16 cellular contexts compared by ENCODE assay signal in the genomic region with DNA sequence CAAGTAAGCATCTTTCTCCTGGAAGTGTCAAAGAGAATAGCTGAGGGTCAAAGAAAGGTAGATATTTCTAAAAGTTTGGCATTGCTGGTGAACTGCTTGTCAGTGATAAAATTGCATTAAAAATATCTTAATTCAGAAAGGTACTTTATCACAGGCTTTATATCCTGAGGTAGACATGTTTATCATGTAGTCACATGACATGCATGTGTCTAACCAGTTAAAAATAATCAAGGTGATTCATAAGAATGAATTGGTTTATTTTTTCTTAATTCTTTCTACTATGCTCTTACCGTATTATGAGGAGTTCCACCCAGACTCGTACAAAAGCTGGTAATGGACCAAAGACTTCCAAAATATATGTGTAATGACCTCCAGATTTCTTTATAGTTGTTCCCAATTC. TPM values are rescaled to one million over a fixed set of nuclear protein-coding genes. Genes with fewer than 3 reads are reported as not detected.
DNase-seq lines count a peak whose midpoint lies in the region; ATAC-seq, FAIRE-seq and TF ChIP-seq lines count a peak whose summit lies in the region.
"Had no signal": no experiment of that assay in that cellular context is flagged by ENCODE, and none has a peak within 500 bp of the region (broad histone marks: within the 10 kb centered on the region; RNA-seq: fewer than 3 reads in every experiment).

No MANE protein-coding gene starts in this region.

- 76% methylated on average over 2 of the region's 2 CpGs for WGBS in GM12878 (ENCODE audit: insufficient coverage, insufficient replicate concordance, low lambda C conversion rate, missing lambda C conversion rate)
- WGBS in mesodermal cell (ENCODE audit: insufficient coverage in 2 of 2), 2 experiments: no CpG with 5 or more reads among the region's 2 CpGs

- H2AFZ ChIP-seq in GM12878 (ENCODE audit: control insufficient read depth, low read depth, low read length): no peak overlapping the region

- TF ChIP-seq CTCF in GM12878 (IDR thresholded peaks at IDR 0.05 in 2 of 3, conservative IDR thresholded peaks at IDR 0.05 in 1 of 3; ENCODE audit: control insufficient read depth in 2 of 3, extremely low read depth in 1 of 3, insufficient read depth in 1 of 3, low read depth in 3 of 3, low read length in 3 of 3): no peak

- H3K27ac ChIP-seq in GM12878 (ENCODE audit: control insufficient read depth, insufficient read depth): no peak overlapping the region
- H3K27ac ChIP-seq in mesodermal cell (ENCODE audit: low read depth, low read length, severe bottlenecking): peak overlapping the region; percentile 82
- H3K27ac ChIP-seq: adrenal gland, BLaER1, psoas muscle had no signal

- no peaks in the 10 kb centered on the region for H3K4me1 ChIP-seq in GM12878 (ENCODE audit: control insufficient read depth, insufficient read depth, low read length)
- peaks cover 6% of the 10 kb centered on the region for H3K4me1 ChIP-seq in mesodermal cell (ENCODE audit: control insufficient read depth, insufficient read depth, low read length, poor library complexity, severe bottlenecking)

- TF ChIP-seq EP300 in GM12878 (IDR thresholded peaks at IDR 0.05; ENCODE audit: borderline replicate concordance in 1 of 2, control insufficient read depth in 1 of 2, low read depth in 2 of 2, low read length in 2 of 2): no peak

- no peaks in the 10 kb centered on the region for H3K27me3 ChIP-seq in GM12878 (replicated peaks in 1 of 2; ENCODE audit: control insufficient read depth in 2 of 2, insufficient read depth in 2 of 2, low read length in 1 of 2)
- H3K27me3 ChIP-seq: adrenal gland, BLaER1 had no signal

- no peaks in the 10 kb centered on the region for H4K20me1 ChIP-seq in GM12878 (ENCODE audit: control insufficient read depth, insufficient read depth)
- H4K20me1 ChIP-seq: BLaER1 had no signal

- no TSS peak for BruUV-seq in GM12878 (replicated peaks; lab: Mats Ljungman, UMichigan)

- ATAC-seq in HG02759 (IDR thresholded peaks at IDR 0.05; ENCODE audit: unreplicated experiment) (peak; percentile 4), GM12878 (peak; percentile 2; the same call in 1 of the 3 replicates)
- ATAC-seq: psoas muscle had no signal

- no peaks in the 10 kb centered on the region for H3K36me3 ChIP-seq in GM12878 (ENCODE audit: control insufficient read depth in 2 of 2, insufficient read depth in 2 of 2, low read length in 1 of 2)
- peaks cover 5% of the 10 kb centered on the region for H3K36me3 ChIP-seq in mesodermal cell (ENCODE audit: control insufficient read depth, insufficient read depth, low read length)
- H3K36me3 ChIP-seq: adrenal gland, BLaER1 had no signal

- H3K9ac ChIP-seq in GM12878 (ENCODE audit: control insufficient read depth, insufficient read depth, low read length): no peak overlapping the region
- H3K9ac ChIP-seq: BLaER1 had no signal

- H3K4me3 ChIP-seq in GM12878: no peak overlapping the region
- H3K4me3 ChIP-seq in mesodermal cell (ENCODE audit: extremely low read depth, insufficient read depth, low read length, poor library complexity, severe bottlenecking): no peak overlapping the region
- H3K4me3 ChIP-seq: adrenal gland, BLaER1, psoas muscle had no signal

- H3K9me3 ChIP-seq in GM12878 (replicated peaks; ENCODE audit: control insufficient read depth, insufficient read depth, low read length) (no peaks in the 10 kb centered on the region; the same call in 2 of the 3 replicates), mesodermal cell (ENCODE audit: control insufficient read depth, low read length) (no peaks in the 10 kb centered on the region)
- H3K9me3 ChIP-seq: adrenal gland, BLaER1, psoas muscle had no signal

- peaks cover 27% of the 10 kb centered on the region for H3K79me2 ChIP-seq in GM12878 (ENCODE audit: control insufficient read depth, insufficient read depth, low read length)

- no peak for TF ChIP-seq POLR2A in GM12878 (IDR thresholded peaks at IDR 0.05; ENCODE audit: low read depth, low read length)

- CTCF ChIA-PET in GM12878 (lab: Yijun Ruan, JAX): interaction anchor here (1.0 to 1.4 kb wide), 3 partner anchors 36 to 54 kb away, joined by 3 to 4 read pairs (median 4); no protein-coding TSS in a partner anchor

- RAD21 ChIA-PET in GM12878 (lab: Charles Lee; ENCODE audit: unreplicated experiment): interaction anchor here (0.9 to 3.2 kb wide), 5 partner anchors 13 to 46 kb away, joined by 3 to 12 read pairs (median 5); no protein-coding TSS in a partner anchor

- intact Hi-C loops in GM12878 (cut with micrococcal nuclease; ENCODE audit: unreplicated experiment): no loop called here

- SMC1A ChIA-PET in GM12878 (lab: Charles Lee; ENCODE audit: uncharacterized antibody, unreplicated experiment): interaction anchor here (0.5 to 6.3 kb wide), 10 partner anchors 9 to 169 kb away, joined by 3 to 68 read pairs (median 4); no protein-coding TSS in a partner anchor

- no peak overlapping the region for H3K4me2 ChIP-seq in GM12878 (ENCODE audit: control insufficient read depth, insufficient read depth)
- H3K4me2 ChIP-seq: BLaER1 had no signal

- DNase-seq in EH (ENCODE audit: low read depth) (peak; percentile 45), GM12878 (ENCODE audit: low read depth, low spot score) (no peak), NCI-H524 (lab: John Stamatoyannopoulos, UW) (no peak), GM19238 (ENCODE audit: insufficient read length, low spot score) (no peak), cerebellar nuclear complex (lab: John Stamatoyannopoulos, UW) (no peak), medulla oblongata (ENCODE audit: extremely low spot score) (no peak)
- DNase-seq: activated CD8-positive, alpha-beta memory T cell treated with anti-CD3 and anti-CD28 coated beads, Interleukin-2, amount 50 U/mL, for 4 hours; adrenal gland; NCI-H1105; psoas muscle; stimulated activated CD4-positive, alpha-beta T cell treated with anti-CD3 and anti-CD28 coated beads, Interleukin-4, amount 100 ng/mL, for 1 hour; stimulated activated naive CD8-positive, alpha-beta T cell treated with anti-CD3 and anti-CD28 coated beads, Interleukin-15, Interleukin-2, amounts not matched to agents 100 U/mL and 50 U/mL, for 24 hours had no signal

- TF ChIP-seq RAD21 in GM12878 (IDR thresholded peaks at IDR 0.05; ENCODE audit: insufficient read depth, low read depth, low read length): no peak

- in situ Hi-C loops in GM12878 (cut with MboI): no loop called here

- POLR2A ChIA-PET in GM12878 (lab: Charles Lee): interaction anchor here (1.0 to 1.1 kb wide), 3 partner anchors 10 to 48 kb away, joined by 3 to 5 read pairs (median 3); no protein-coding TSS in a partner anchor

- FAIRE-seq in GM12878 (lab: Jason Lieb, UNC): no peak
- FAIRE-seq: frontal cortex had no signal

TF ChIP-seq in GM12878, 131 proteins besides CTCF, POLR2A, EP300 and RAD21:
- no peak for TF ChIP-seq MTA3 (IDR thresholded peaks at IDR 0.05; ENCODE audit: borderline replicate concordance, low read length)
- peak; percentile 70; the same call in 1 of the 2 replicates for TF ChIP-seq RAD51 (IDR thresholded peaks at IDR 0.05)

RNA-seq across cellular contexts. Expression of gene SLC7A11, which starts 6.1 kb away (rescaled TPM):
- total RNA-seq in GM12878 (2013; cell fraction: nucleolus; rRNA removed): 62.0 and 64.1 TPM in 2 replicates
- total RNA-seq in GM12878 (2014; rRNA removed) (5.9 and 7.4 TPM in 2 replicates), GM12878 (2014; rRNA removed; fragmentation: Illumina TruSeq; extraction: Trizol) (7.0 and 7.6 TPM in 2 replicates), GM12878 (2021) (3.6 and 4.0 TPM in 2 replicates)
- polyA plus RNA-seq in GM12878 (2011; ENCODE audit: low read depth): 2.2 TPM
- polyA plus RNA-seq in GM12878 (2011; rRNA removed) (9.8 and 18.1 TPM in 2 replicates), GM12878 (2014; fragmentation: Illumina TruSeq; extraction: Trizol) (5.7 and 8.0 TPM in 2 replicates), GM12878 (2014; fragmentation: Nextera tagmentation; extraction: Ambion mirVana) (1 to 10 TPM; 1.6 to 2.2 TPM), GM12878 (2014; rRNA removed) (2.4 and 3.4 TPM in 2 replicates), GM12878 (2016; fragmentation: Nextera tagmentation; extraction: Ambion mirVana) (1 to 10 TPM; 1.8 to 2.2 TPM)
- polyA plus RNA-seq in GM12878 (2011; cell fraction: cytosol; rRNA removed): 2.5 and 4.2 TPM in 2 replicates
- 9.5 and 9.8 TPM in 2 replicates for polyA plus RNA-seq in GM12878 (2011; cell fraction: nucleus; rRNA removed)
- 3.6 TPM in 2 replicates for polyA plus RNA-seq in GM12878 (2012)
- polyA minus RNA-seq in GM12878 (2011; rRNA and poly(A)+ RNA removed): 14.2 and 17.4 TPM in 2 replicates
- 4.3 and 6.9 TPM in 2 replicates for polyA minus RNA-seq in GM12878 (2011; cell fraction: cytosol; rRNA and poly(A)+ RNA removed)
- polyA minus RNA-seq in GM12878 (2011; cell fraction: nucleus; rRNA and poly(A)+ RNA removed): 12.0 and 13.6 TPM in 2 replicates
- 6.3 TPM for polyA plus RNA-seq in mesodermal cell (2013, experiment 1 of 2)
- polyA plus RNA-seq in mesodermal cell (2013, experiment 2 of 2): 7.4 TPM
